ENCODE assay signal across 25 cellular contexts in genomic region chr14:40199101-40199500, GRCh38.
"Had no signal": no experiment of that assay in that cellular context is flagged by ENCODE, and none has a peak within 500 bp of the region (broad histone marks: within the 10 kb centered on the region; RNA-seq: fewer than 3 reads in every experiment).

No MANE protein-coding gene starts in this region.

- H3K27ac ChIP-seq: colonic mucosa, epithelial cell of prostate, esophagus squamous epithelium, gastrocnemius medialis, heart right ventricle, left lung, lower lobe of right lung had no signal

- ATAC-seq: effector memory CD8-positive, alpha-beta T cell; esophagus mucosa; gastrocnemius medialis; heart right ventricle; left cardiac atrium; left lung; left ventricle myocardium superior; lower lobe of right lung; mucosa of descending colon had no signal

- H3K4me1 ChIP-seq: colonic mucosa, esophagus squamous epithelium, gastrocnemius medialis, heart right ventricle, left lung, lower lobe of right lung had no signal

- H3K36me3 ChIP-seq: colonic mucosa, esophagus squamous epithelium, gastrocnemius medialis, heart right ventricle, left lung, lower lobe of right lung had no signal

- FAIRE-seq: islet of Langerhans, keratinocyte had no signal

- DNase-seq: colonic mucosa; cortex of kidney; effector CD8-positive, alpha-beta T cell; effector memory CD8-positive, alpha-beta T cell; endodermal cell; erythroblast; esophagus squamous epithelium; foreskin fibroblast; foreskin melanocyte; gastrocnemius medialis; glutamatergic neuron; head of caudate nucleus; heart right ventricle; hippocampal formation; left cardiac atrium; left lung; left ventricle myocardium superior; lower lobe of right lung; mesenchymal stem cell; mucosa of descending colon; naive B cell had no signal

- H3K27me3 ChIP-seq: colonic mucosa, esophagus squamous epithelium, gastrocnemius medialis, heart right ventricle, left lung had no signal

- H3K4me3 ChIP-seq: colonic mucosa, esophagus squamous epithelium, gastrocnemius medialis, heart right ventricle, left lung, lower lobe of right lung, mucosa of descending colon had no signal

- H3K9me3 ChIP-seq: colonic mucosa, gastrocnemius medialis, lower lobe of right lung had no signal
